ENCODE assay signal across 27 cellular contexts in the genomic region with DNA sequence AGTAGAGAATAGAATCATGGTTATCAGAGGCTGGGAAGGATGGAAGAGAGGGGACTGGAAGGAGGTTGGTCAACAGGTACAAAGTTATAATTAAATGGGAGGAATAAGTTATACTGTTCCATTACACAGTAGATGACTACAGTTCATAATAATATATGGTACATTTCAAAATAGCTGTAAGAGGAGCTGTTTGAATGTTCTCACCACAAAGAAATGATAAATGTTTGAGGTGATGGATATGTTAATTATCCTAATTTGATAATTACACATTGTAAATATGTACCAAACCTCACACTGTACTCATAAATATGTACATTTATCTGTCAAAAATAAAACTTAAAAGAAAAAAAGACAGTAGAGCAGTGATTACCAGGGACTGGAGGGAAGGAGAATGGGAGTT. TPM values are rescaled to one million over a fixed set of nuclear protein-coding genes. Genes with fewer than 3 reads are reported as not detected.
DNase-seq lines count a peak whose midpoint lies in the region; ATAC-seq and TF ChIP-seq lines count a peak whose summit lies in the region.
"Had no signal": no experiment of that assay in that cellular context is flagged by ENCODE, and none has a peak within 500 bp of the region (broad histone marks: within the 10 kb centered on the region; RNA-seq: fewer than 3 reads in every experiment).

No MANE protein-coding gene starts in this region.

- no peak overlapping the region for H3K27ac ChIP-seq in HEK293 (ENCODE audit: extremely low read depth, low read depth, low read length)
- H3K27ac ChIP-seq: 22Rv1, BLaER1 had no signal

- H3K27ac Mint-ChIP-seq in activated T-cell treated with anti-CD3 and anti-CD28 coated beads, Interleukin-2, amount 50 U/mL, for 72 hours, result peak overlapping the region; percentile 59
- H3K27ac Mint-ChIP-seq in T-helper 17 cell, result peak overlapping the region; percentile 51
- H3K27ac Mint-ChIP-seq: CD14-positive monocyte had no signal

- peaks cover 21 to 51% of the 10 kb centered on the region in 2 donors for H3K36me3 Mint-ChIP-seq in activated T-cell treated with anti-CD3 and anti-CD28 coated beads, Interleukin-2, amount 50 U/mL, for 72 hours (ENCODE audit: insufficient read depth in 2 of 2)
- H3K36me3 Mint-ChIP-seq in T-helper 17 cell (ENCODE audit: low read depth), result peaks cover 31% of the 10 kb centered on the region

- no peak overlapping the region for H3K4me3 ChIP-seq in HEK293 (ENCODE audit: low read depth, low read length)
- H3K4me3 ChIP-seq: BLaER1, GM12878 had no signal

- no peak for ATAC-seq in activated T-cell treated with anti-CD3 and anti-CD28 coated beads, Interleukin-2, amount 50 U/mL, for 72 hours (replicated peaks in 1 of 2)
- ATAC-seq in T-helper 17 cell (no peak), GM21825 (IDR thresholded peaks at IDR 0.05; ENCODE audit: unreplicated experiment) (no peak)
- ATAC-seq: GM12878 had no signal

- DNase-seq in activated T-cell treated with anti-CD3 and anti-CD28 coated beads, Interleukin-2, amount 50 U/mL, for 72 hours, result no peak
- DNase-seq in activated T-cell treated with anti-CD3 and anti-CD28 coated beads, Interleukin-2, amount 50 U/mL, for 1 hour, result no peak
- DNase-seq in T-helper 17 cell, result no peak
- DNase-seq in NOMO-1 treated with DMSO at 0.1 percent for 48 hours (lab: John Stamatoyannopoulos, UW; ENCODE audit: unreplicated experiment), result no peak
- no peak for DNase-seq in occipital lobe (lab: John Stamatoyannopoulos, UW)
- DNase-seq: ACHN; BE2C; C1 segment of cervical spinal cord; CD4-positive, alpha-beta memory T cell; CD4-positive, CD25-positive, alpha-beta regulatory T cell; CD8-positive, alpha-beta memory T cell; COR-L47; DMS 273 treated with DMSO at 0.1 percent for 48 hours; DMS153; DMS53; DMS79; DND-41; EL; GDM1 had no signal

- CTCF ChIA-PET in HEK293 (lab: Yijun Ruan, JAX), result interaction anchor here (1.5 kb wide), 1 partner anchor 12 kb away, joined by 8 read pairs; no protein-coding TSS in a partner anchor

- POLR2A ChIA-PET in HEK293 (lab: Yijun Ruan, JAX), result no interaction called here

- no peak for TF ChIP-seq CTCF in HEK293 (tag by site-specific recombination; IDR thresholded peaks at IDR 0.05)

- H3K4me1 Mint-ChIP-seq in activated T-cell treated with anti-CD3 and anti-CD28 coated beads, Interleukin-2, amount 50 U/mL, for 72 hours (ENCODE audit: low read depth), result no peaks in the 10 kb centered on the region
- peaks cover 5% of the 10 kb centered on the region for H3K4me1 Mint-ChIP-seq in T-helper 17 cell
- H3K4me1 Mint-ChIP-seq: CD14-positive monocyte; CD4-positive, alpha-beta memory T cell; CD8-positive, alpha-beta memory T cell had no signal

- no peaks in the 10 kb centered on the region for H3K4me1 ChIP-seq in HEK293 (ENCODE audit: control insufficient read depth, insufficient read depth, low read length)
- H3K4me1 ChIP-seq: BE2C had no signal

- H3K27me3 Mint-ChIP-seq in activated T-cell treated with anti-CD3 and anti-CD28 coated beads, Interleukin-2, amount 50 U/mL, for 72 hours (ENCODE audit: low read depth), result no peaks in the 10 kb centered on the region
- no peaks in the 10 kb centered on the region for H3K27me3 Mint-ChIP-seq in T-helper 17 cell
- H3K27me3 Mint-ChIP-seq: CD4-positive, alpha-beta memory T cell; CD4-positive, CD25-positive, alpha-beta regulatory T cell; CD8-positive, alpha-beta memory T cell had no signal

- H3K9me3 ChIP-seq in HEK293 (ENCODE audit: control insufficient read depth, insufficient read depth, low read depth, low read length) (no peaks in the 10 kb centered on the region), T-helper 17 cell (ENCODE audit: control insufficient read depth, low read length, poor library complexity, severe bottlenecking) (no peaks in the 10 kb centered on the region)
- H3K9me3 ChIP-seq: BE2C, BLaER1 had no signal

- H3K4me3 Mint-ChIP-seq in activated T-cell treated with anti-CD3 and anti-CD28 coated beads, Interleukin-2, amount 50 U/mL, for 72 hours, result no peak overlapping the region
- no peak overlapping the region for H3K4me3 Mint-ChIP-seq in T-helper 17 cell
- H3K4me3 Mint-ChIP-seq: CD14-positive monocyte; CD4-positive, alpha-beta memory T cell; CD4-positive, CD25-positive, alpha-beta regulatory T cell; CD8-positive, alpha-beta memory T cell had no signal

- H3K9me3 Mint-ChIP-seq in activated T-cell treated with anti-CD3 and anti-CD28 coated beads, Interleukin-2, amount 50 U/mL, for 72 hours, result no peaks in the 10 kb centered on the region
- H3K9me3 Mint-ChIP-seq: CD8-positive, alpha-beta memory T cell had no signal

- H3K36me3 ChIP-seq in HEK293 (ENCODE audit: control insufficient read depth in 2 of 2, insufficient read depth in 1 of 2, low read length in 2 of 2), result peaks cover 61 to 87% of the 10 kb centered on the region in 2 experiments

TF ChIP-seq in HEK293, 187 proteins besides CTCF, POLR2A, EP300 and RAD21:
- peak; percentile 99 for TF ChIP-seq SP7 (tag by site-specific recombination; IDR thresholded peaks at IDR 0.05)
- TF ChIP-seq YY1 (tag by site-specific recombination; IDR thresholded peaks at IDR 0.05), result no peak

RNA-seq across cellular contexts. Expression of a gene that starts 12.9 kb away (rescaled TPM):
- 1 to 10 TPM in 1 of 2 donors, under 1 TPM in 1; 0.42 to 1.4 TPM for total RNA-seq in activated T-cell treated with anti-CD3 and anti-CD28 coated beads, Interleukin-2, amount 50 U/mL, for 72 hours
- total RNA-seq in T-helper 17 cell (under 1 TPM in 1 of 2 donors, not detected in 1; 0.94 TPM), occipital lobe (not detected)
- total RNA-seq: A172, G401 had no signal
